ENCODE assay signal across 12 cellular contexts in genomic region chr11:93734427-93735222, GRCh38. TPM values are rescaled to one million over a fixed set of nuclear protein-coding genes. Genes with fewer than 3 reads are reported as not detected.
DNase-seq lines count a peak whose midpoint lies in the region; ATAC-seq, FAIRE-seq and TF ChIP-seq lines count a peak whose summit lies in the region.
"Had no signal": no experiment of that assay in that cellular context is flagged by ENCODE, and none has a peak within 500 bp of the region (broad histone marks: within the 10 kb centered on the region; RNA-seq: fewer than 3 reads in every experiment).

No MANE protein-coding gene starts in this region.

- no peak overlapping the region for H3K27ac ChIP-seq in CD4-positive, alpha-beta T cell (ENCODE audit: low read depth, low read length)
- H3K27ac ChIP-seq in GM23338 (ENCODE audit: low read depth) (peak overlapping the region; percentile 72; the same call in 1 of the 2 replicates), mesodermal cell (ENCODE audit: low read depth, low read length, severe bottlenecking) (peak overlapping the region; percentile 3), pancreas (no peak overlapping the region)
- H3K27ac ChIP-seq: adrenal gland, left ventricle myocardium inferior, parathyroid adenoma had no signal

- H3K27me3 ChIP-seq in CD4-positive, alpha-beta T cell (ENCODE audit: control insufficient read depth, insufficient read depth, low read length) = no peaks in the 10 kb centered on the region
- no peaks in the 10 kb centered on the region for H3K27me3 ChIP-seq in GM23338 (ENCODE audit: insufficient read depth)
- no peaks in the 10 kb centered on the region for H3K27me3 ChIP-seq in pancreas
- H3K27me3 ChIP-seq: adrenal gland had no signal

- no peaks in the 10 kb centered on the region for H3K27me3 Mint-ChIP-seq in CD4-positive, alpha-beta T cell
- peaks cover 7% of the 10 kb centered on the region for H3K27me3 Mint-ChIP-seq in GM23338 (ENCODE audit: insufficient read depth, low read depth, poor library complexity)
- no peaks in the 10 kb centered on the region for H3K27me3 Mint-ChIP-seq in activated CD8-positive, alpha-beta T cell treated with anti-CD3 and anti-CD28 coated beads, Interleukin-2, amount 10 ng/mL, durations not matched to agents 7 days and 5 days (ENCODE audit: low read depth)

- no peaks in the 10 kb centered on the region for H3K9me2 ChIP-seq in GM23338 (ENCODE audit: insufficient read depth)

- 88% methylated on average over 1 of the region's 1 CpG; no CpG with 5 or more reads in 1 of the 2 experiments for WGBS in mesodermal cell (ENCODE audit: insufficient coverage in 2 of 2), 2 experiments
- WGBS in pancreas, 2 donors = 77 to 84% methylated on average over 1 of the region's 1 CpG

- no peaks in the 10 kb centered on the region for H3K9me3 Mint-ChIP-seq in CD4-positive, alpha-beta T cell
- H3K9me3 Mint-ChIP-seq in GM23338 = no peaks in the 10 kb centered on the region
- no peaks in the 10 kb centered on the region for H3K9me3 Mint-ChIP-seq in activated CD8-positive, alpha-beta T cell treated with anti-CD3 and anti-CD28 coated beads, Interleukin-2, amount 10 ng/mL, durations not matched to agents 7 days and 5 days (ENCODE audit: insufficient read depth)

- no peak for DNase-seq in CD4-positive, alpha-beta T cell
- DNase-seq in GM23338 (ENCODE audit: low spot score) (no peak), pancreas (no peak), medulla oblongata (ENCODE audit: extremely low spot score) (no peak)
- no peak for DNase-seq in activated CD8-positive, alpha-beta T cell treated with anti-CD3 and anti-CD28 coated beads, Interleukin-2, amount 10 ng/mL, durations not matched to agents 7 days and 5 days
- DNase-seq: activated CD4-positive, CD25-positive, alpha-beta regulatory T cell; adrenal gland; left ventricle myocardium inferior; NCI-H345 had no signal

- peak overlapping the region; percentile 98 for H3K27ac Mint-ChIP-seq in CD4-positive, alpha-beta T cell
- peak overlapping the region; percentile 70 for H3K27ac Mint-ChIP-seq in GM23338
- H3K27ac Mint-ChIP-seq in activated CD8-positive, alpha-beta T cell treated with anti-CD3 and anti-CD28 coated beads, Interleukin-2, amount 10 ng/mL, durations not matched to agents 7 days and 5 days = peak overlapping the region; percentile 43

- H3K4me3 ChIP-seq in GM23338 (no peak overlapping the region), mesodermal cell (ENCODE audit: extremely low read depth, insufficient read depth, low read length, poor library complexity, severe bottlenecking) (no peak overlapping the region), pancreas (no peak overlapping the region)
- H3K4me3 ChIP-seq: adrenal gland, left ventricle myocardium inferior had no signal

- no peak for TF ChIP-seq CTCF in CD4-positive, alpha-beta T cell (IDR thresholded peaks at IDR 0.05)
- no peak for TF ChIP-seq CTCF in GM23338 (conservative IDR thresholded peaks at IDR 0.05; ENCODE audit: low read depth in 2 of 2)
- TF ChIP-seq CTCF in pancreas (IDR thresholded peaks at IDR 0.05) = no peak

- peaks cover 74% of the 10 kb centered on the region for H4K20me1 ChIP-seq in GM23338 (replicated peaks; ENCODE audit: insufficient read depth)

- H3K4me1 ChIP-seq in GM23338 (ENCODE audit: insufficient read depth) (peaks cover 22% of the 10 kb centered on the region), mesodermal cell (ENCODE audit: control insufficient read depth, insufficient read depth, low read length, poor library complexity, severe bottlenecking) (peaks cover 8% of the 10 kb centered on the region), pancreas (peaks cover 23 to 47% (median 39%) of the 10 kb centered on the region in 3 donors)

- H3K4me3 Mint-ChIP-seq in CD4-positive, alpha-beta T cell = peak overlapping the region; percentile 20
- H3K4me3 Mint-ChIP-seq in GM23338 = peak overlapping the region; percentile 29; the same call in 2 of the 3 replicates
- H3K4me3 Mint-ChIP-seq in activated CD8-positive, alpha-beta T cell treated with anti-CD3 and anti-CD28 coated beads, Interleukin-2, amount 10 ng/mL, durations not matched to agents 7 days and 5 days = peak overlapping the region; percentile 34

- intact Hi-C loops in CD4-positive, alpha-beta T cell (cut with DNase I, micrococcal nuclease) = no loop called here
- intact Hi-C loops in pancreas (cut with DNase I) = no loop called here

- H2AFZ ChIP-seq in GM23338 = no peak overlapping the region
- H2AFZ ChIP-seq: parathyroid adenoma had no signal

- no peak for FAIRE-seq in pancreas (lab: Jason Lieb, UNC)

- H3F3A ChIP-seq in GM23338 (replicated peaks; ENCODE audit: low read depth) = peaks cover 80% of the 10 kb centered on the region

- POLR2A ChIA-PET in CD4-positive, alpha-beta T cell (lab: Charles Lee) = interaction anchor here (1.2 kb wide), 1 partner anchor 14 kb away, joined by 4 read pairs; no protein-coding TSS in a partner anchor
- POLR2A ChIA-PET in activated CD8-positive, alpha-beta T cell treated with anti-CD3 and anti-CD28 coated beads, Interleukin-2, amount 10 ng/mL, durations not matched to agents 7 days and 5 days (lab: Charles Lee) = interaction anchor here (1.5 to 9.5 kb wide), 2 partner anchors 9 to 49 kb away, joined by 3 to 161 read pairs; partner anchors contain the start of gene MED17

- no peak for ATAC-seq in CD4-positive, alpha-beta T cell (ENCODE audit: poor library complexity)
- ATAC-seq in GM23338 (peak; percentile 23; the same call in 2 of the 3 replicates), pancreas (no peak), GM21381 (IDR thresholded peaks at IDR 0.05; ENCODE audit: unreplicated experiment) (no peak)
- ATAC-seq in activated CD8-positive, alpha-beta T cell treated with anti-CD3 and anti-CD28 coated beads, Interleukin-2, amount 10 ng/mL, durations not matched to agents 7 days and 5 days = no peak

- H3K79me2 ChIP-seq in GM23338 (replicated peaks; ENCODE audit: insufficient read depth) = peaks cover 52% of the 10 kb centered on the region
- H3K79me2 ChIP-seq: parathyroid adenoma had no signal

- no peaks in the 10 kb centered on the region for H3K9me3 ChIP-seq in CD4-positive, alpha-beta T cell (ENCODE audit: control insufficient read depth, low read length)
- H3K9me3 ChIP-seq in mesodermal cell (ENCODE audit: control insufficient read depth, low read length) (no peaks in the 10 kb centered on the region), pancreas (no peaks in the 10 kb centered on the region)
- H3K9me3 ChIP-seq: adrenal gland, left ventricle myocardium inferior had no signal

- peaks cover 100% of the 10 kb centered on the region for H3K36me3 ChIP-seq in GM23338 (ENCODE audit: insufficient read depth)
- H3K36me3 ChIP-seq in mesodermal cell (ENCODE audit: control insufficient read depth, insufficient read depth, low read length) = peaks cover 89% of the 10 kb centered on the region
- H3K36me3 ChIP-seq in pancreas = peaks cover 5 to 82% (median 58%) of the 10 kb centered on the region in 3 donors

- no peak overlapping the region for H3K4me2 ChIP-seq in GM23338

- peaks cover 81% of the 10 kb centered on the region for H3K4me1 Mint-ChIP-seq in CD4-positive, alpha-beta T cell (ENCODE audit: low read depth)
- H3K4me1 Mint-ChIP-seq in GM23338 = peaks cover 35% of the 10 kb centered on the region; the same call in 2 of the 3 replicates
- peaks cover 66% of the 10 kb centered on the region for H3K4me1 Mint-ChIP-seq in activated CD8-positive, alpha-beta T cell treated with anti-CD3 and anti-CD28 coated beads, Interleukin-2, amount 10 ng/mL, durations not matched to agents 7 days and 5 days (ENCODE audit: low read depth)

- CTCF ChIA-PET in CD4-positive, alpha-beta T cell (lab: Charles Lee) = no interaction called here
- CTCF ChIA-PET in activated CD8-positive, alpha-beta T cell treated with anti-CD3 and anti-CD28 coated beads, Interleukin-2, amount 10 ng/mL, durations not matched to agents 7 days and 5 days (lab: Charles Lee) = no interaction called here

- H3K36me3 Mint-ChIP-seq in CD4-positive, alpha-beta T cell (ENCODE audit: low read depth) = peaks cover 98% of the 10 kb centered on the region
- peaks cover 100% of the 10 kb centered on the region for H3K36me3 Mint-ChIP-seq in GM23338 (ENCODE audit: low read depth)
- peaks cover 92% of the 10 kb centered on the region for H3K36me3 Mint-ChIP-seq in activated CD8-positive, alpha-beta T cell treated with anti-CD3 and anti-CD28 coated beads, Interleukin-2, amount 10 ng/mL, durations not matched to agents 7 days and 5 days (ENCODE audit: low read depth)

TF ChIP-seq in GM23338, 12 proteins besides CTCF, POLR2A, EP300 and RAD21:
- TF ChIP-seq ZNF114 (CRISPR knock-in tag; IDR thresholded peaks at IDR 0.05) (no peak), NANOG (IDR thresholded peaks at IDR 0.05; ENCODE audit: borderline replicate concordance) (no peak), POLR2AphosphoS5 (IDR thresholded peaks at IDR 0.05; ENCODE audit: low read depth) (no peak; the same call in 1 of the 2 replicates)

RNA-seq across cellular contexts. Expression of gene TAF1D, which starts 6.7 kb away (rescaled TPM):
- 100 to 1,000 TPM; 161 to 173 TPM for total RNA-seq in CD4-positive, alpha-beta T cell
- 240 and 256 TPM in 2 replicates for total RNA-seq in GM23338 (2014; rRNA removed; shearing (Covaris generic))
- 199 and 246 TPM in 2 replicates for polyA plus RNA-seq in GM23338 (2016; fragmentation: Nextera tagmentation; extraction: Ambion mirVana)
- 100 to 1,000 TPM; 161 to 172 TPM for total RNA-seq in activated CD8-positive, alpha-beta T cell treated with anti-CD3 and anti-CD28 coated beads, Interleukin-2, amount 10 ng/mL, durations not matched to agents 7 days and 5 days
- 184 TPM for polyA plus RNA-seq in mesodermal cell (2013, experiment 1 of 2)
- 268 TPM for polyA plus RNA-seq in mesodermal cell (2013, experiment 2 of 2)
- total RNA-seq in pancreas = 100 to 1,000 TPM in 2 of 6 donors, 10 to 100 TPM in 4; 58.4 to 151 (median 85.4) TPM
- polyA plus RNA-seq in pancreas = 100 to 1,000 TPM; 149 to 248 TPM

RNA-seq across cellular contexts. Expression of gene C11orf54, which starts 6.8 kb away (rescaled TPM):
- 1 to 10 TPM; 6.8 to 8.0 TPM for total RNA-seq in CD4-positive, alpha-beta T cell
- 29.0 and 35.8 TPM in 2 replicates for total RNA-seq in GM23338 (2014; rRNA removed; shearing (Covaris generic))
- polyA plus RNA-seq in GM23338 (2016; fragmentation: Nextera tagmentation; extraction: Ambion mirVana) = 38.8 and 43.1 TPM in 2 replicates
- 10 to 100 TPM; 17.9 to 19.3 TPM for total RNA-seq in activated CD8-positive, alpha-beta T cell treated with anti-CD3 and anti-CD28 coated beads, Interleukin-2, amount 10 ng/mL, durations not matched to agents 7 days and 5 days
- polyA plus RNA-seq in mesodermal cell (2013, experiment 1 of 2) = 23.9 TPM
- polyA plus RNA-seq in mesodermal cell (2013, experiment 2 of 2) = 27.6 TPM
- total RNA-seq in pancreas = 10 to 100 TPM; 12.5 to 30.9 (median 23.2) TPM
- 10 to 100 TPM; 16.1 to 29.7 TPM for polyA plus RNA-seq in pancreas

RNA-seq across cellular contexts. Expression of gene MED17, which starts 49.5 kb away (rescaled TPM):
- total RNA-seq in CD4-positive, alpha-beta T cell = 10 to 100 TPM; 63.1 to 63.6 TPM
- total RNA-seq in GM23338 (2014; rRNA removed; shearing (Covaris generic)) = 31.2 and 36.9 TPM in 2 replicates
- polyA plus RNA-seq in GM23338 (2016; fragmentation: Nextera tagmentation; extraction: Ambion mirVana) (17.4 and 19.1 TPM in 2 replicates), pancreas (10 to 100 TPM in 1 of 2 donors, 1 to 10 TPM in 1; 6.6 to 10.1 TPM)
- total RNA-seq in activated CD8-positive, alpha-beta T cell treated with anti-CD3 and anti-CD28 coated beads, Interleukin-2, amount 10 ng/mL, durations not matched to agents 7 days and 5 days = 10 to 100 TPM; 43.6 to 45.3 TPM
- polyA plus RNA-seq in mesodermal cell (2013, experiment 1 of 2) = 28.0 TPM
- 27.1 TPM for polyA plus RNA-seq in mesodermal cell (2013, experiment 2 of 2)
- 10 to 100 TPM in 5 of 6 donors, 1 to 10 TPM in 1; 8.7 to 17.8 (median 11.6) TPM for total RNA-seq in pancreas

Comparison
In these comparisons a context has a peak if more than half of its experiments do, and no peak if none do; other contexts are left out.
1. H3K27ac ChIP-seq: peak in GM23338 (single experiment) and mesodermal cell (single experiment); none in CD4-positive, alpha-beta T cell (single experiment) and pancreas (0 of 4).
2. H3K27ac Mint-ChIP-seq: peak in every context shown above with its lines; median percentile 98 in CD4-positive, alpha-beta T cell; 70 in GM23338; 43 in activated CD8-positive, alpha-beta T cell treated with anti-CD3 and anti-CD28 coated beads, Interleukin-2, amount 10 ng/mL, durations not matched to agents 7 days and 5 days.
3. Peak in every context shown above with its lines, with median percentiles within 50 percentile points of each other: H3K4me3 Mint-ChIP-seq.